Comparison of ENCODE assay signal across 8 cellular contexts in genomic region chr12:100404769-100405407, GRCh38. TPM values are rescaled to one million over a fixed set of nuclear protein-coding genes. Genes with fewer than 3 reads are reported as not detected.
DNase-seq lines count a peak whose midpoint lies in the region; ATAC-seq and TF ChIP-seq lines count a peak whose summit lies in the region.

No MANE protein-coding gene starts in this region.

- CTCF ChIA-PET in A673 (lab: Charles Lee), result interaction anchor here (0.6 to 1.5 kb wide), 7 partner anchors 22 to 267 kb away, joined by 3 to 18 read pairs (median 3); no protein-coding TSS in a partner anchor

- H3K4me3 ChIP-seq in A673 (ENCODE audit: low read depth, low read length, poor library complexity, severe bottlenecking), result no peak overlapping the region
- no peak overlapping the region for H3K4me3 ChIP-seq in RWPE2 (ENCODE audit: severe bottlenecking)
- no peak overlapping the region for H3K4me3 ChIP-seq in epithelial cell of esophagus (ENCODE audit: low read length)

- intact Hi-C loops in A673 (cut with micrococcal nuclease; ENCODE audit: unreplicated experiment) (loop anchor here (2.0 kb wide), 1 partner anchor 170 kb away; no protein-coding TSS in a partner anchor), sciatic nerve (cut with DNase I) (no loop called here)

- peak; percentile 75 for TF ChIP-seq CTCF in A673 (conservative IDR thresholded peaks at IDR 0.05; ENCODE audit: low read depth, low read length)
- peak; percentile 72 for TF ChIP-seq CTCF in GM10266 (IDR thresholded peaks at IDR 0.05; ENCODE audit: control insufficient read depth, insufficient read depth, low read depth, missing control alignments)
- TF ChIP-seq CTCF in RWPE2 (IDR thresholded peaks at IDR 0.05; ENCODE audit: poor library complexity, severe bottlenecking), result peak; percentile 43
- TF ChIP-seq CTCF in epithelial cell of esophagus (IDR thresholded peaks at IDR 0.05; ENCODE audit: insufficient read depth, low read depth, low read length, missing control alignments), result peak; percentile 54

- H3K9me3 ChIP-seq in A673 (ENCODE audit: low read depth, low read length, poor library complexity, severe bottlenecking) (no peaks in the 10 kb centered on the region), RWPE2 (ENCODE audit: severe bottlenecking) (no peaks in the 10 kb centered on the region)

- no peak overlapping the region for H3K27ac ChIP-seq in A673 (ENCODE audit: low read depth, low read length, poor library complexity, severe bottlenecking)
- H3K27ac ChIP-seq in RWPE2 (ENCODE audit: poor library complexity, severe bottlenecking), result no peak overlapping the region

- ATAC-seq in HG03103 (IDR thresholded peaks at IDR 0.05; ENCODE audit: low read depth, unreplicated experiment) (peak; percentile 81), RWPE2 (ENCODE audit: low read depth) (no peak), sciatic nerve (no peak)

- BruUV-seq in A673 (replicated peaks; lab: Mats Ljungman, UMichigan), result no TSS peak

- POLR2A ChIA-PET in A673 (lab: Charles Lee; ENCODE audit: low non-redundant PET), result interaction anchor here (0.6 kb wide), 2 partner anchors 22 to 46 kb away, joined by 7 read pairs; no protein-coding TSS in a partner anchor

- no peaks in the 10 kb centered on the region for H3K4me1 ChIP-seq in A673 (ENCODE audit: insufficient read depth, low read length, poor library complexity, severe bottlenecking)
- peaks cover 10% of the 10 kb centered on the region for H3K4me1 ChIP-seq in RWPE2 (ENCODE audit: insufficient read depth, poor library complexity, severe bottlenecking)

- no peaks in the 10 kb centered on the region for H3K27me3 ChIP-seq in A673 (replicated peaks; ENCODE audit: insufficient read depth, low read depth, low read length, poor library complexity)
- H3K27me3 ChIP-seq in RWPE2 (ENCODE audit: insufficient read depth, poor library complexity, severe bottlenecking), result no peaks in the 10 kb centered on the region

- DNase-seq in A673 (ENCODE audit: low spot score) (peak; percentile 66), GM10266 (ENCODE audit: extremely low spot score) (peak; percentile 38), RWPE2 (ENCODE audit: low spot score) (no peak), epithelial cell of esophagus (ENCODE audit: low read depth) (peak; percentile 54), sciatic nerve (ENCODE audit: low spot score) (no peak), kidney glomerular epithelial cell (lab: John Stamatoyannopoulos, UW) (no peak)
- peak; percentile 14 for DNase-seq in stimulated activated CD4-positive, alpha-beta T cell treated with anti-CD3 and anti-CD28 coated beads, Interleukin-4, amount 100 ng/mL, for 24 hours

- H3K36me3 ChIP-seq in A673 (ENCODE audit: insufficient read depth, low read length, poor library complexity, severe bottlenecking) (no peaks in the 10 kb centered on the region), RWPE2 (ENCODE audit: low read depth) (no peaks in the 10 kb centered on the region)

RNA-seq across cellular contexts. Expression of gene SLC17A8, which starts 48.0 kb away (rescaled TPM):
- total RNA-seq in A673 (2021) (not detected in 2 replicates), sciatic nerve (not detected)

Comparison
In these comparisons a context has a peak if more than half of its experiments do, and no peak if none do; other contexts are left out.
1. DNase-seq: peak in A673 (single experiment), GM10266 (single experiment), epithelial cell of esophagus (single experiment) and stimulated activated CD4-positive, alpha-beta T cell treated with anti-CD3 and anti-CD28 coated beads, Interleukin-4, amount 100 ng/mL, for 24 hours (single experiment); none in RWPE2 (single experiment), sciatic nerve (single experiment) and kidney glomerular epithelial cell (single experiment).
2. Peak in every context shown above with its lines, with median percentiles within 50 percentile points of each other: CTCF ChIP-seq.